ENCODE assay signal across 9 cellular contexts in the genomic region with DNA sequence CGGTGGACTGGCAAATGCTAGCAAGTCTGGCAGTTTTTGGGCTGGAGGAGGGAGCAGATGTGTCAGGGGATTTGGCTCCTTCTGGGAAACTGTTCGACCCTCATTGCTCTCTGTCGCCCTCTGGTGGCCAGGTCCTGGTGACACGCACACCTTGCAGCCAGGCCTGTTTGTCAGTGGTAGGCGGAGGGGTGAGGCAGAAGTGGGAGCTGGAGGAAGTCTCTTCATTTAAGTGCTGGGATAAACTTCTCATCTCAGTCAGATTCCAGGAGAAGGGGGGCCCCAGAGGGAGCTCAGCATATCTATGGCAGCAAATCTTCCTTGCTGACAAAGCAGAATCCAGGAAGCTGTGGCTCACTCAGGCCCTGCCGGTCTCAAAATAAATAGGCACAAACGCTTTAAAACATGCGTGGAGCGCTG.
DNase-seq lines count a peak whose midpoint lies in the region; ATAC-seq and TF ChIP-seq lines count a peak whose summit lies in the region.
"Had no signal": no experiment of that assay in that cellular context is flagged by ENCODE, and none has a peak within 500 bp of the region (broad histone marks: within the 10 kb centered on the region; RNA-seq: fewer than 3 reads in every experiment).

No MANE protein-coding gene starts in this region.

- H3K4me3 ChIP-seq in CD4-positive, CD25-positive, alpha-beta regulatory T cell (ENCODE audit: low read depth, low read length) = no peak overlapping the region
- H3K4me3 ChIP-seq in esophagus squamous epithelium = no peak overlapping the region

- H3K36me3 ChIP-seq in CD4-positive, CD25-positive, alpha-beta regulatory T cell (ENCODE audit: control insufficient read depth, insufficient read depth, low read length) = no peaks in the 10 kb centered on the region
- no peaks in the 10 kb centered on the region for H3K36me3 ChIP-seq in esophagus squamous epithelium

- peak; percentile 59 to 62 (median 61) for DNase-seq in CD4-positive, CD25-positive, alpha-beta regulatory T cell
- peak; percentile 33 for DNase-seq in HS-5 (ENCODE audit: low read depth)
- peak; percentile 20 to 31 for DNase-seq in NOMO-1 (lab: John Stamatoyannopoulos, UW; ENCODE audit: unreplicated experiment in 2 of 2)
- peak; percentile 89 for DNase-seq in activated T-cell treated with anti-CD3 and anti-CD28 coated beads for 1 hour (ENCODE audit: low read depth)
- DNase-seq in esophagus squamous epithelium (lab: John Stamatoyannopoulos, UW) = peak; percentile 8
- DNase-seq in naive thymus-derived CD8-positive, alpha-beta T cell = peak; percentile 53 to 89 (median 74)

- TF ChIP-seq POLR2A in esophagus squamous epithelium (IDR thresholded peaks at IDR 0.05) = no peak

- no peak overlapping the region for H3K27ac ChIP-seq in CD4-positive, CD25-positive, alpha-beta regulatory T cell (ENCODE audit: insufficient read depth, low read length, poor library complexity, severe bottlenecking)
- H3K27ac ChIP-seq in esophagus squamous epithelium = no peak overlapping the region

- peak; percentile 73 to 97 (median 92) for TF ChIP-seq CTCF in esophagus squamous epithelium (IDR thresholded peaks at IDR 0.05)

- H3K27me3 ChIP-seq in CD4-positive, CD25-positive, alpha-beta regulatory T cell (ENCODE audit: control insufficient read depth, insufficient read depth, low read length) = no peaks in the 10 kb centered on the region
- H3K27me3 ChIP-seq in esophagus squamous epithelium = peaks cover 0 to 12% (median 0%) of the 10 kb centered on the region in 4 donors

- H3K27me3 Mint-ChIP-seq in CD4-positive, CD25-positive, alpha-beta regulatory T cell = peaks cover 8% of the 10 kb centered on the region
- peaks cover 1 to 25% (median 15%) of the 10 kb centered on the region in 5 donors for H3K27me3 Mint-ChIP-seq in naive thymus-derived CD8-positive, alpha-beta T cell
- peaks cover 22% of the 10 kb centered on the region for H3K27me3 Mint-ChIP-seq in stimulated activated memory B cell treated with anti-CD40 and anti-IgM and Interleukin-4, amounts not matched to agents 10 μg/mL and 1 μg/mL and 100 μg/mL, for 72 hours

- no peak overlapping the region for H3K27ac Mint-ChIP-seq in CD4-positive, CD25-positive, alpha-beta regulatory T cell
- H3K27ac Mint-ChIP-seq in naive thymus-derived CD8-positive, alpha-beta T cell = no peak overlapping the region
- H3K27ac Mint-ChIP-seq in stimulated activated memory B cell treated with anti-CD40 and anti-IgM and Interleukin-4, amounts not matched to agents 10 μg/mL and 1 μg/mL and 100 μg/mL, for 72 hours = no peak overlapping the region
- H3K27ac Mint-ChIP-seq: T-helper 1 cell treated with Interleukin-12 subunit alpha and Interleukin-12 subunit beta and Interleukin-4 antibody, amounts not matched to agents 30 μg/mL and 1 μg/mL, for 36 hours had no signal

- WGBS in esophagus squamous epithelium, 2 donors = 44 to 57% methylated on average over 6 to 8 of the region's 9 CpGs

- H3K9me3 Mint-ChIP-seq in CD4-positive, CD25-positive, alpha-beta regulatory T cell = no peaks in the 10 kb centered on the region
- H3K9me3 Mint-ChIP-seq in naive thymus-derived CD8-positive, alpha-beta T cell = no peaks in the 10 kb centered on the region
- H3K9me3 Mint-ChIP-seq in stimulated activated memory B cell treated with anti-CD40 and anti-IgM and Interleukin-4, amounts not matched to agents 10 μg/mL and 1 μg/mL and 100 μg/mL, for 72 hours = no peaks in the 10 kb centered on the region
- H3K9me3 Mint-ChIP-seq: T-helper 1 cell treated with Interleukin-12 subunit alpha and Interleukin-12 subunit beta and Interleukin-4 antibody, amounts not matched to agents 30 μg/mL and 1 μg/mL, for 36 hours had no signal

- ATAC-seq in CD4-positive, CD25-positive, alpha-beta regulatory T cell (ENCODE audit: low read depth in 2 of 2) = peak; percentile 72 to 74
- ATAC-seq in GM19397 (IDR thresholded peaks at IDR 0.05; ENCODE audit: unreplicated experiment) = peak; percentile 89
- ATAC-seq in naive thymus-derived CD8-positive, alpha-beta T cell = peak; percentile 70 to 72
- ATAC-seq in stimulated activated memory B cell treated with anti-CD40 and anti-IgM and Interleukin-4, amounts not matched to agents 10 μg/mL and 1 μg/mL and 100 μg/mL, for 72 hours = peak; percentile 70

- H3K4me1 ChIP-seq in CD4-positive, CD25-positive, alpha-beta regulatory T cell (ENCODE audit: control insufficient read depth, insufficient read depth, low read length, poor library complexity, severe bottlenecking) = no peaks in the 10 kb centered on the region
- H3K4me1 ChIP-seq in esophagus squamous epithelium = peaks cover 0 to 4% (median 0%) of the 10 kb centered on the region in 3 donors

- H3K36me3 Mint-ChIP-seq in CD4-positive, CD25-positive, alpha-beta regulatory T cell = no peaks in the 10 kb centered on the region
- no peaks in the 10 kb centered on the region for H3K36me3 Mint-ChIP-seq in naive thymus-derived CD8-positive, alpha-beta T cell
- no peaks in the 10 kb centered on the region for H3K36me3 Mint-ChIP-seq in stimulated activated memory B cell treated with anti-CD40 and anti-IgM and Interleukin-4, amounts not matched to agents 10 μg/mL and 1 μg/mL and 100 μg/mL, for 72 hours

- intact Hi-C loops in esophagus squamous epithelium (cut with DNase I) = loop anchor here (10.0 kb wide), 1 partner anchor 604 kb away; no protein-coding TSS in a partner anchor

- no peaks in the 10 kb centered on the region for H3K4me1 Mint-ChIP-seq in CD4-positive, CD25-positive, alpha-beta regulatory T cell
- H3K4me1 Mint-ChIP-seq in naive thymus-derived CD8-positive, alpha-beta T cell = peaks cover 0 to 2% (median 0%) of the 10 kb centered on the region in 4 donors
- no peaks in the 10 kb centered on the region for H3K4me1 Mint-ChIP-seq in stimulated activated memory B cell treated with anti-CD40 and anti-IgM and Interleukin-4, amounts not matched to agents 10 μg/mL and 1 μg/mL and 100 μg/mL, for 72 hours

- POLR2A ChIA-PET in naive thymus-derived CD8-positive, alpha-beta T cell (lab: Charles Lee) = no interaction called here

- no peaks in the 10 kb centered on the region for H3K9me3 ChIP-seq in CD4-positive, CD25-positive, alpha-beta regulatory T cell (ENCODE audit: control insufficient read depth in 2 of 2, low read length in 2 of 2)
- no peaks in the 10 kb centered on the region for H3K9me3 ChIP-seq in esophagus squamous epithelium

- no peak overlapping the region for H3K4me3 Mint-ChIP-seq in CD4-positive, CD25-positive, alpha-beta regulatory T cell
- no peak overlapping the region for H3K4me3 Mint-ChIP-seq in naive thymus-derived CD8-positive, alpha-beta T cell
- no peak overlapping the region for H3K4me3 Mint-ChIP-seq in stimulated activated memory B cell treated with anti-CD40 and anti-IgM and Interleukin-4, amounts not matched to agents 10 μg/mL and 1 μg/mL and 100 μg/mL, for 72 hours
- H3K4me3 Mint-ChIP-seq: T-helper 1 cell treated with Interleukin-12 subunit alpha and Interleukin-12 subunit beta and Interleukin-4 antibody, amounts not matched to agents 30 μg/mL and 1 μg/mL, for 36 hours had no signal

Comparison
In these comparisons a context has a peak if more than half of its experiments do, and no peak if none do; other contexts are left out.
1. DNase-seq: peak in every context shown above with its lines; median percentile 89 in activated T-cell treated with anti-CD3 and anti-CD28 coated beads for 1 hour; 74 in naive thymus-derived CD8-positive, alpha-beta T cell; 61 in CD4-positive, CD25-positive, alpha-beta regulatory T cell; 33 in HS-5; 26 in NOMO-1; 8 in esophagus squamous epithelium.